Comparison of ENCODE assay signal across 14 cellular contexts in genomic region chr2:2158176-2158826, GRCh38.
DNase-seq lines count a peak whose midpoint lies in the region; TF ChIP-seq lines count a peak whose summit lies in the region.
"Had no signal": no experiment of that assay in that cellular context is flagged by ENCODE, and none has a peak within 500 bp of the region (broad histone marks: within the 10 kb centered on the region; RNA-seq: fewer than 3 reads in every experiment).

No MANE protein-coding gene starts in this region.

- H3K79me1 ChIP-seq in mesendoderm (ENCODE audit: low read length), result no peaks in the 10 kb centered on the region

- H3K4ac ChIP-seq in mesendoderm (ENCODE audit: low read depth, low read length), result no peak overlapping the region

- H4K5ac ChIP-seq in mesendoderm (ENCODE audit: low read length), result no peak overlapping the region

- H3K79me2 ChIP-seq in mesendoderm (ENCODE audit: control insufficient read depth, insufficient read depth, low read length), result no peaks in the 10 kb centered on the region

- no CpG with 5 or more reads among the region's 10 CpGs for WGBS in mesendoderm (ENCODE audit: extremely low coverage, insufficient coverage, low lambda C conversion rate)

- POLR2A ChIA-PET in HEK293 (lab: Yijun Ruan, JAX), result no interaction called here

- H3K4me3 ChIP-seq in HEK293 (ENCODE audit: low read depth, low read length) (no peak overlapping the region), mesendoderm (ENCODE audit: low read length) (no peak overlapping the region)
- H3K4me3 ChIP-seq: GM23338 had no signal

- H2BK120ac ChIP-seq in mesendoderm (ENCODE audit: low read depth, low read length), result no peak overlapping the region

- no peak overlapping the region for H2BK15ac ChIP-seq in mesendoderm (replicated peaks; ENCODE audit: low read depth)

- no peaks in the 10 kb centered on the region for H3K9me3 ChIP-seq in HEK293 (ENCODE audit: control insufficient read depth, insufficient read depth, low read depth, low read length)

- TF ChIP-seq CTCF in HEK293 (tag by site-specific recombination; IDR thresholded peaks at IDR 0.05), result no peak

- H2BK5ac ChIP-seq in mesendoderm (ENCODE audit: low read length), result no peak overlapping the region

- no peak overlapping the region for H4K8ac ChIP-seq in mesendoderm (ENCODE audit: low read depth, low read length)

- H3K9ac ChIP-seq in mesendoderm (ENCODE audit: low read length), result no peak overlapping the region

- H3K27ac ChIP-seq in HEK293 (ENCODE audit: extremely low read depth, low read depth, low read length) (no peak overlapping the region), mesendoderm (ENCODE audit: low read depth, low read length) (no peak overlapping the region)

- H2AK5ac ChIP-seq in mesendoderm (ENCODE audit: low read length), result no peak overlapping the region

- peak; percentile 59 for DNase-seq in cerebellar cortex (ENCODE audit: low spot score)
- DNase-seq in mesendoderm, result peak; percentile 45
- DNase-seq in superior temporal gyrus (ENCODE audit: extremely low spot score), result peak; percentile 57
- no peak for DNase-seq in dermis blood vessel endothelial cell
- no peak for DNase-seq in activated CD4-positive, alpha-beta T cell treated with anti-CD3 and anti-CD28 coated beads for 4 hours
- DNase-seq in activated CD8-positive, alpha-beta memory T cell treated with anti-CD3 and anti-CD28 coated beads, Interleukin-2, amount 50 U/mL, for 4 hours, result no peak
- no peak for DNase-seq in T1000 (lab: John Stamatoyannopoulos, UW)
- DNase-seq: ACHN; Calu3; CD4-positive, alpha-beta T cell; DMS 273 treated with DMSO at 0.1 percent for 48 hours; H7 had no signal

- H3K23ac ChIP-seq in mesendoderm (ENCODE audit: low read length), result no peak overlapping the region

- H3K4me1 ChIP-seq in HEK293 (ENCODE audit: control insufficient read depth, insufficient read depth, low read length) (no peaks in the 10 kb centered on the region), mesendoderm (ENCODE audit: control insufficient read depth, low read depth, low read length) (no peaks in the 10 kb centered on the region)

- CTCF ChIA-PET in HEK293 (lab: Yijun Ruan, JAX), result no interaction called here

- no peaks in the 10 kb centered on the region for H3K27me3 ChIP-seq in mesendoderm (ENCODE audit: insufficient read depth, low read length, poor library complexity)

- H3K36me3 ChIP-seq in HEK293 (ENCODE audit: control insufficient read depth in 2 of 2, insufficient read depth in 1 of 2, low read length in 2 of 2), result no peaks in the 10 kb centered on the region
- no peaks in the 10 kb centered on the region for H3K36me3 ChIP-seq in mesendoderm (ENCODE audit: control insufficient read depth, insufficient read depth, low read length)

- no peak overlapping the region for H3K18ac ChIP-seq in mesendoderm (ENCODE audit: low read length)

- H3K56ac ChIP-seq in mesendoderm (ENCODE audit: low read length), result no peak overlapping the region

- H3K4me2 ChIP-seq in mesendoderm (ENCODE audit: low read length), result no peak overlapping the region
- H3K4me2 ChIP-seq: GM23338 had no signal

TF ChIP-seq in HEK293, 187 proteins besides CTCF, POLR2A, EP300 and RAD21:
- no peak for TF ChIP-seq GLIS1 (tag by site-specific recombination; IDR thresholded peaks at IDR 0.05)
- TF ChIP-seq ZSCAN4 (tag by site-specific recombination; IDR thresholded peaks at IDR 0.05), result peak; percentile 79

Comparison
In these comparisons a context has a peak if more than half of its experiments do, and no peak if none do; other contexts are left out.
1. DNase-seq: peak in cerebellar cortex (single experiment), mesendoderm (single experiment) and superior temporal gyrus (single experiment); none in dermis blood vessel endothelial cell (single experiment), activated CD4-positive, alpha-beta T cell treated with anti-CD3 and anti-CD28 coated beads for 4 hours (0 of 2), activated CD8-positive, alpha-beta memory T cell treated with anti-CD3 and anti-CD28 coated beads, Interleukin-2, amount 50 U/mL, for 4 hours (single experiment) and T1000 (single experiment).